Comparison of ENCODE assay signal across 8 cellular contexts in genomic region chr1:151346082-151346768, GRCh38. TPM values are rescaled to one million over a fixed set of nuclear protein-coding genes. Genes with fewer than 3 reads are reported as not detected.
DNase-seq lines count a peak whose midpoint lies in the region; ATAC-seq and TF ChIP-seq lines count a peak whose summit lies in the region.

No MANE protein-coding gene starts in this region.

- H4K20me1 ChIP-seq in GM23338 (replicated peaks; ENCODE audit: insufficient read depth), result no peaks in the 10 kb centered on the region; the same call in 1 of the 2 replicates

- TF ChIP-seq CTCF in GM23338 (conservative IDR thresholded peaks at IDR 0.05; ENCODE audit: low read depth in 2 of 2) (no peak), gastroesophageal sphincter (IDR thresholded peaks at IDR 0.05) (no peak)

- peaks cover 20% of the 10 kb centered on the region for H3K4me1 Mint-ChIP-seq in GM23338
- peaks cover 39% of the 10 kb centered on the region for H3K4me1 Mint-ChIP-seq in activated CD4-positive, alpha-beta memory T cell treated with anti-CD3 and anti-CD28 coated beads, Interleukin-2, amount 10 ng/mL, durations not matched to agents 7 days and 5 days

- H3K27me3 ChIP-seq in GM23338 (ENCODE audit: insufficient read depth) (no peaks in the 10 kb centered on the region), gastroesophageal sphincter (no peaks in the 10 kb centered on the region), skeletal muscle satellite cell (ENCODE audit: control insufficient read depth, insufficient read depth, low read length) (no peaks in the 10 kb centered on the region)

- H3K9me3 Mint-ChIP-seq in GM23338, result peaks cover 13% of the 10 kb centered on the region
- peaks cover 3% of the 10 kb centered on the region for H3K9me3 Mint-ChIP-seq in activated CD4-positive, alpha-beta memory T cell treated with anti-CD3 and anti-CD28 coated beads, Interleukin-2, amount 10 ng/mL, durations not matched to agents 7 days and 5 days

- TF ChIP-seq EP300 in gastroesophageal sphincter (IDR thresholded peaks at IDR 0.05), result no peak

- peaks cover 10% of the 10 kb centered on the region; the same call in 1 of the 2 replicates for H3K36me3 ChIP-seq in GM23338 (ENCODE audit: insufficient read depth)
- H3K36me3 ChIP-seq in gastroesophageal sphincter, result peaks cover 0 to 44% of the 10 kb centered on the region in 2 donors
- peaks cover 23% of the 10 kb centered on the region for H3K36me3 ChIP-seq in skeletal muscle satellite cell (ENCODE audit: insufficient read depth, low read length)

- peaks cover 49% of the 10 kb centered on the region for H3K36me3 Mint-ChIP-seq in GM23338 (ENCODE audit: low read depth)
- peaks cover 48% of the 10 kb centered on the region for H3K36me3 Mint-ChIP-seq in activated CD4-positive, alpha-beta memory T cell treated with anti-CD3 and anti-CD28 coated beads, Interleukin-2, amount 10 ng/mL, durations not matched to agents 7 days and 5 days (ENCODE audit: low read depth)

- POLR2A ChIA-PET in activated CD4-positive, alpha-beta memory T cell treated with anti-CD3 and anti-CD28 coated beads, Interleukin-2, amount 10 ng/mL, durations not matched to agents 7 days and 5 days (lab: Charles Lee), result interaction anchor here (0.6 to 2.3 kb wide), 8 partner anchors 8 to 113 kb away, joined by 3 to 15 read pairs (median 5); partner anchors contain the start of genes PI4KB, POGZ, PSMB4 and PSMD4

- H3K27ac Mint-ChIP-seq in GM23338, result peak overlapping the region; percentile 100
- peak overlapping the region; percentile 94 for H3K27ac Mint-ChIP-seq in activated CD4-positive, alpha-beta memory T cell treated with anti-CD3 and anti-CD28 coated beads, Interleukin-2, amount 10 ng/mL, durations not matched to agents 7 days and 5 days

- no peaks in the 10 kb centered on the region for H3K9me2 ChIP-seq in GM23338 (ENCODE audit: insufficient read depth)

- no peak for TF ChIP-seq POLR2A in gastroesophageal sphincter (IDR thresholded peaks at IDR 0.05)

- H3K79me2 ChIP-seq in GM23338 (replicated peaks; ENCODE audit: insufficient read depth), result peaks cover 16% of the 10 kb centered on the region

- peaks cover 18% of the 10 kb centered on the region for H3K4me1 ChIP-seq in GM23338 (ENCODE audit: insufficient read depth)
- H3K4me1 ChIP-seq in gastroesophageal sphincter, result peaks cover 8 to 31% (median 11%) of the 10 kb centered on the region in 3 donors
- peaks cover 15% of the 10 kb centered on the region for H3K4me1 ChIP-seq in skeletal muscle satellite cell (ENCODE audit: control insufficient read depth, insufficient read depth, low read length)

- peaks cover 19% of the 10 kb centered on the region for H3K27me3 Mint-ChIP-seq in GM23338 (ENCODE audit: insufficient read depth, low read depth, poor library complexity)
- H3K27me3 Mint-ChIP-seq in activated CD4-positive, alpha-beta memory T cell treated with anti-CD3 and anti-CD28 coated beads, Interleukin-2, amount 10 ng/mL, durations not matched to agents 7 days and 5 days, result no peaks in the 10 kb centered on the region

- no peaks in the 10 kb centered on the region for H3K9me3 ChIP-seq in gastroesophageal sphincter
- no peaks in the 10 kb centered on the region for H3K9me3 ChIP-seq in skeletal muscle satellite cell (replicated peaks; ENCODE audit: low read length)

- no peak for ATAC-seq in GM23338
- ATAC-seq in gastroesophageal sphincter, result no peak
- ATAC-seq in GM19395 (IDR thresholded peaks at IDR 0.05; ENCODE audit: unreplicated experiment), result no peak
- ATAC-seq in HG02938 (IDR thresholded peaks at IDR 0.05; ENCODE audit: unreplicated experiment), result no peak

- no peak overlapping the region for H2AFZ ChIP-seq in GM23338

- DNase-seq in GM23338 (ENCODE audit: low spot score) (peak; percentile 3), HT-29 (ENCODE audit: low spot score) (no peak), iPS-NIHi7 (ENCODE audit: extremely low spot score) (no peak)
- no peak for DNase-seq in activated CD4-positive, alpha-beta memory T cell treated with anti-CD3 and anti-CD28 coated beads, Interleukin-2, amount 10 ng/mL, durations not matched to agents 7 days and 5 days

- peak overlapping the region; percentile 77 for H3K9ac ChIP-seq in skeletal muscle satellite cell (ENCODE audit: low read depth, low read length)

- peak overlapping the region; percentile 95 for H3K4me2 ChIP-seq in GM23338
- peak overlapping the region; percentile 76 for H3K4me2 ChIP-seq in skeletal muscle satellite cell (ENCODE audit: low read length)

- CTCF ChIA-PET in activated CD4-positive, alpha-beta memory T cell treated with anti-CD3 and anti-CD28 coated beads, Interleukin-2, amount 10 ng/mL, durations not matched to agents 7 days and 5 days (lab: Charles Lee), result interaction anchor here (0.5 kb wide), 1 partner anchor 246 kb away, joined by 4 read pairs; no protein-coding TSS in a partner anchor

- 43 to 45% methylated on average over 3 to 4 of the region's 7 CpGs for WGBS in gastroesophageal sphincter (ENCODE audit: low coverage in 1 of 2), 2 donors

- H3K4me3 ChIP-seq in GM23338, result peak overlapping the region; percentile 83
- H3K4me3 ChIP-seq in gastroesophageal sphincter, result peak overlapping the region; percentile 59 to 69
- peak overlapping the region; percentile 71 for H3K4me3 ChIP-seq in skeletal muscle satellite cell (ENCODE audit: low read length)

- peak overlapping the region; percentile 99 for H3K27ac ChIP-seq in GM23338 (ENCODE audit: low read depth)
- peak overlapping the region; percentile 83 to 93 (median 89) for H3K27ac ChIP-seq in gastroesophageal sphincter

- peak overlapping the region; percentile 87 for H3K4me3 Mint-ChIP-seq in GM23338
- peak overlapping the region; percentile 88 for H3K4me3 Mint-ChIP-seq in activated CD4-positive, alpha-beta memory T cell treated with anti-CD3 and anti-CD28 coated beads, Interleukin-2, amount 10 ng/mL, durations not matched to agents 7 days and 5 days

- peaks cover 17% of the 10 kb centered on the region; the same call in 1 of the 2 replicates for H3F3A ChIP-seq in GM23338 (replicated peaks; ENCODE audit: low read depth)

TF ChIP-seq in GM23338, 12 proteins besides CTCF, POLR2A, EP300 and RAD21 (continues in another document):
- TF ChIP-seq POLR2AphosphoS5 (IDR thresholded peaks at IDR 0.05; ENCODE audit: low read depth) (no peak), CREB1 (CRISPR knock-in tag; IDR thresholded peaks at IDR 0.05; ENCODE audit: low read depth) (no peak), EZH2phosphoT487 (IDR thresholded peaks at IDR 0.05; ENCODE audit: unreplicated experiment) (no peak)

RNA-seq across cellular contexts. Expression of gene RFX5, which starts 0.8 kb away (rescaled TPM):
- 44.5 and 48.5 TPM in 2 replicates for total RNA-seq in GM23338 (2014; rRNA removed; shearing (Covaris generic))
- polyA plus RNA-seq in GM23338 (2016; fragmentation: Nextera tagmentation; extraction: Ambion mirVana), result 13.0 and 13.3 TPM in 2 replicates
- 10 to 100 TPM; 96.2 to 99.3 TPM for total RNA-seq in activated CD4-positive, alpha-beta memory T cell treated with anti-CD3 and anti-CD28 coated beads, Interleukin-2, amount 10 ng/mL, durations not matched to agents 7 days and 5 days
- total RNA-seq in gastroesophageal sphincter, result 10 to 100 TPM; 32.6 to 66.1 (median 44.5) TPM
- 19.2 and 34.5 TPM in 2 replicates for total RNA-seq in skeletal muscle satellite cell (2012; rRNA removed)
- total RNA-seq in HT-29 (2014; rRNA removed; shearing (Covaris generic)), result 50.4 and 54.9 TPM in 2 replicates

RNA-seq across cellular contexts. Expression of gene PI4KB, which starts 19.0 kb away (rescaled TPM):
- total RNA-seq in GM23338 (2014; rRNA removed; shearing (Covaris generic)), result 19.1 and 25.5 TPM in 2 replicates
- polyA plus RNA-seq in GM23338 (2016; fragmentation: Nextera tagmentation; extraction: Ambion mirVana), result 12.3 and 15.3 TPM in 2 replicates
- 10 to 100 TPM; 71.2 to 72.9 TPM for total RNA-seq in activated CD4-positive, alpha-beta memory T cell treated with anti-CD3 and anti-CD28 coated beads, Interleukin-2, amount 10 ng/mL, durations not matched to agents 7 days and 5 days
- total RNA-seq in gastroesophageal sphincter, result 100 to 1,000 TPM in 2 of 4 donors, 10 to 100 TPM in 2; 95.0 to 104 (median 97.9) TPM
- total RNA-seq in skeletal muscle satellite cell (2012; rRNA removed), result 38.3 and 43.2 TPM in 2 replicates
- total RNA-seq in HT-29 (2014; rRNA removed; shearing (Covaris generic)), result 35.9 and 42.7 TPM in 2 replicates

RNA-seq across cellular contexts. Expression of gene SELENBP1, which starts 26.3 kb away (rescaled TPM):
- 13.4 and 14.5 TPM in 2 replicates for total RNA-seq in GM23338 (2014; rRNA removed; shearing (Covaris generic))
- polyA plus RNA-seq in GM23338 (2016; fragmentation: Nextera tagmentation; extraction: Ambion mirVana), result 10.7 and 12.3 TPM in 2 replicates
- not detected for total RNA-seq in activated CD4-positive, alpha-beta memory T cell treated with anti-CD3 and anti-CD28 coated beads, Interleukin-2, amount 10 ng/mL, durations not matched to agents 7 days and 5 days
- total RNA-seq in gastroesophageal sphincter, result 100 to 1,000 TPM in 2 of 4 donors, 10 to 100 TPM in 2; 52.8 to 251 (median 109) TPM
- total RNA-seq in skeletal muscle satellite cell (2012; rRNA removed), result 21.4 and 25.9 TPM in 2 replicates
- 39.2 and 46.7 TPM in 2 replicates for total RNA-seq in HT-29 (2014; rRNA removed; shearing (Covaris generic))

RNA-seq across cellular contexts. Expression of gene PSMB4, which starts 53.1 kb away (rescaled TPM):
- total RNA-seq in GM23338 (2014; rRNA removed; shearing (Covaris generic)), result 348 and 352 TPM in 2 replicates
- 417 and 443 TPM in 2 replicates for polyA plus RNA-seq in GM23338 (2016; fragmentation: Nextera tagmentation; extraction: Ambion mirVana)
- 100 to 1,000 TPM; 280 to 282 TPM for total RNA-seq in activated CD4-positive, alpha-beta memory T cell treated with anti-CD3 and anti-CD28 coated beads, Interleukin-2, amount 10 ng/mL, durations not matched to agents 7 days and 5 days
- 100 to 1,000 TPM; 192 to 245 (median 232) TPM for total RNA-seq in gastroesophageal sphincter
- total RNA-seq in skeletal muscle satellite cell (2012; rRNA removed), result 417 and 466 TPM in 2 replicates
- 393 and 398 TPM in 2 replicates for total RNA-seq in HT-29 (2014; rRNA removed; shearing (Covaris generic))

Comparison
In these comparisons a context has a peak if more than half of its experiments do, and no peak if none do; other contexts are left out.
1. RNA of gene SELENBP1, which starts 26.3 kb away (total RNA-seq): 52.8 to 251 TPM in gastroesophageal sphincter, 39.2 to 46.7 TPM in HT-29 and 13.4 to 14.5 TPM in GM23338; not detected in activated CD4-positive, alpha-beta memory T cell treated with anti-CD3 and anti-CD28 coated beads, Interleukin-2, amount 10 ng/mL, durations not matched to agents 7 days and 5 days; every median in the first group is over 10 times any median in the second.
2. Peak in every context shown above with its lines, with median percentiles within 50 percentile points of each other: H3K4me3 ChIP-seq.